31 cellular contexts compared by ENCODE assay signal in genomic region chr14:100719976-100720520, GRCh38. TPM values are rescaled to one million over a fixed set of nuclear protein-coding genes. Genes with fewer than 3 reads are reported as not detected.
"Had no signal": no experiment of that assay in that cellular context is flagged by ENCODE, and none has a peak within 500 bp of the region (broad histone marks: within the 10 kb centered on the region; RNA-seq: fewer than 3 reads in every experiment).

No MANE protein-coding gene starts in this region.

- H3K4me1 ChIP-seq: esophagus muscularis mucosa, foreskin keratinocyte, gastrocnemius medialis had no signal

- H3K36me3 ChIP-seq: esophagus muscularis mucosa, gastrocnemius medialis, WERI-Rb-1 had no signal

- H3K27ac Mint-ChIP-seq: activated B cell treated with CpG ODN at 0.5 μM for 24 hours; activated CD8-positive, alpha-beta T cell treated with anti-CD3 and anti-CD28 coated beads for 36 hours; activated naive CD8-positive, alpha-beta T cell; activated T-helper 17 cell treated with anti-CD3 and anti-CD28 coated beads, Interleukin-2, amount 50 U/mL, for 72 hours; effector memory CD8-positive, alpha-beta T cell; T-helper 17 cell; T-helper 2 cell treated with Interferon-gamma antibody and Interleukin-4, amounts not matched to agents 5 μg/mL and 100 μg/mL, for 36 hours had no signal

- DNase-seq: activated B cell treated with CpG ODN at 0.5 μM for 24 hours; activated CD4-positive, alpha-beta T cell treated with anti-CD3 and anti-CD28 coated beads for 48 hours; activated CD4-positive, alpha-beta T cell treated with anti-CD3 and anti-CD28 coated beads, Interleukin-2, amount 50 U/mL, for 1 hour; activated CD4-positive, alpha-beta T cell treated with anti-CD3 and anti-CD28 coated beads, Interleukin-2, amount 50 U/mL, for 48 hours; activated CD8-positive, alpha-beta memory T cell treated with anti-CD3 and anti-CD28 coated beads for 24 hours; activated CD8-positive, alpha-beta T cell treated with anti-CD3 and anti-CD28 coated beads for 36 hours; activated effector memory CD4-positive, alpha-beta T cell treated with Interleukin-2 at 50 U/mL for 16 hours; activated gamma-delta T cell treated with Interleukin-2 at 50 U/mL for 16 hours; activated naive CD4-positive, alpha-beta T cell treated with anti-CD3 and anti-CD28 coated beads, Interleukin-2, amount 50 U/mL, for 16 hours; activated naive CD4-positive, alpha-beta T cell treated with Interleukin-2 at 50 U/mL for 16 hours; activated T-cell treated with anti-CD3 and anti-CD28 coated beads, Interleukin-2, amount 50 U/mL, for 4 hours; amniotic stem cell; anterior cingulate cortex; caudate nucleus; cortex of kidney; dermis blood vessel endothelial cell; effector CD4-positive, alpha-beta T cell; effector memory CD8-positive, alpha-beta T cell; erythroblast; foreskin keratinocyte; gastrocnemius medialis; glutamatergic neuron; T-helper 1 cell; T-helper 17 cell; T1000; WERI-Rb-1 had no signal

- H3K36me3 Mint-ChIP-seq: activated naive CD8-positive, alpha-beta T cell had no signal

- H3K4me1 Mint-ChIP-seq: activated T-helper 17 cell treated with anti-CD3 and anti-CD28 coated beads, Interleukin-2, amount 50 U/mL, for 72 hours had no signal

- H3K9me3 ChIP-seq: gastrocnemius medialis had no signal

- H3K4me3 ChIP-seq: esophagus muscularis mucosa, gastrocnemius medialis had no signal

- ATAC-seq: activated CD4-positive, CD25-positive, alpha-beta regulatory T cell treated with anti-CD3 and anti-CD28 coated beads, Interleukin-2, amount 50 U/mL, for 24 hours; activated CD8-positive, alpha-beta T cell treated with anti-CD3 and anti-CD28 coated beads for 36 hours; activated T-cell treated with anti-CD3 and anti-CD28 coated beads, Interleukin-2, amount 50 U/mL, for 4 hours; activated T-helper 17 cell treated with anti-CD3 and anti-CD28 coated beads, Interleukin-2, amount 50 U/mL, for 72 hours; effector memory CD8-positive, alpha-beta T cell; foreskin keratinocyte; gastrocnemius medialis; T-helper 17 cell had no signal

- H3K9me3 Mint-ChIP-seq: activated B cell treated with CpG ODN at 0.5 μM for 24 hours; activated CD8-positive, alpha-beta T cell treated with anti-CD3 and anti-CD28 coated beads for 36 hours; activated T-cell treated with anti-CD3 and anti-CD28 coated beads, Interleukin-2, amount 50 U/mL, for 4 hours; activated T-helper 17 cell treated with anti-CD3 and anti-CD28 coated beads, Interleukin-2, amount 50 U/mL, for 72 hours; T-helper 2 cell treated with Interferon-gamma antibody and Interleukin-4, amounts not matched to agents 5 μg/mL and 100 μg/mL, for 36 hours had no signal

- H3K4me3 Mint-ChIP-seq: activated B cell treated with CpG ODN at 0.5 μM for 24 hours; activated CD8-positive, alpha-beta T cell treated with anti-CD3 and anti-CD28 coated beads for 36 hours; activated naive CD8-positive, alpha-beta T cell; activated T-cell treated with anti-CD3 and anti-CD28 coated beads, Interleukin-2, amount 50 U/mL, for 4 hours; activated T-helper 17 cell treated with anti-CD3 and anti-CD28 coated beads, Interleukin-2, amount 50 U/mL, for 72 hours; effector memory CD8-positive, alpha-beta T cell; T-helper 17 cell; T-helper 2 cell treated with Interferon-gamma antibody and Interleukin-4, amounts not matched to agents 5 μg/mL and 100 μg/mL, for 36 hours had no signal

- H3K27ac ChIP-seq: esophagus muscularis mucosa, foreskin keratinocyte, gastrocnemius medialis, WERI-Rb-1 had no signal

RNA-seq across cellular contexts. Expression of gene DLK1, which starts 6.6 kb away (rescaled TPM):
- total RNA-seq: activated B cell treated with CpG ODN at 0.5 μM for 24 hours; activated CD8-positive, alpha-beta T cell treated with anti-CD3 and anti-CD28 coated beads for 36 hours; activated T-helper 17 cell treated with anti-CD3 and anti-CD28 coated beads, Interleukin-2, amount 50 U/mL, for 72 hours; dermis blood vessel endothelial cell; foreskin keratinocyte had no signal
